3 cellular contexts compared by ENCODE assay signal in the genomic region with DNA sequence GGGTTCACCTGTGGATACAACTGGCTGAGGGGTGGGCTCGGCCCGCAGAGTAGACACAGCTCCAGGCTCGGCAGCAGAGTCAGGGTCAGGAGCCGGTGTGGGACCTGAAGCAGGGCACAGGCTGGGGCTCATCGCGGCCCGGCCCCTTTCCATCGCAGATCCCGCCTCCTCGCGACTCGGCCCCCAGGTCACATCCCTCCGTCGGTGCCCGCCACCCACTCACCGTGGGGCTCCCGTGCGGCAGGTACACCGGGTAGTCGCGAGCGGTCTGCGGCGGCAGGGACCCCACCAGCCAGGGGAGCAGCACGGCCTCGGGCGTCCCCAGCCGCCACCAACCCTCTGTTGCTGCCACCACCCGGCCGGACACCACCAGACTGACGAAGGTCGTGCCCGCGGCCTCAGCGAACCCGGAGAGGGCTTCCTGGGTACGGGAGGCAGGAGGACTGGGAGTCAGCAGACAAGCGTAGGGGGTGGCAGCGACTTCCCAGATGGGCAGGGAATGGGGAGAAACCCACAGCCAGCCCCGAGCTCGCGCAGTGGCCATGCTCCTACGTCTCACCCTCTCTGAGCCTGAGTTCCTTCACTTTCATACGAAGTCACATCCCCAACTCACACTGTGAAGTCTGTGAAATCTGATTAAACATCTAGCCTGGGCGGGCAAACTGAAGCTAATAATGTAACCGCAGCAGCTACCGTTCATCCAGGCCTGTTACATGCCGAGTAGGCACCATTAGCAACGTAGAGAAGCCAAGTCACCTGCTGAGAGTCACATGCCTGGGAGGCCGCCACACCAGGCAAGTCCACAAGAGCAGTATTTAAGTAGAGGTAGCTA.
TF ChIP-seq lines count a peak whose summit lies in the region.

No MANE protein-coding gene starts in this region.

TF ChIP-seq in A549, 52 proteins besides CTCF, POLR2A, EP300 and RAD21:
- TF ChIP-seq, protein P1, sequence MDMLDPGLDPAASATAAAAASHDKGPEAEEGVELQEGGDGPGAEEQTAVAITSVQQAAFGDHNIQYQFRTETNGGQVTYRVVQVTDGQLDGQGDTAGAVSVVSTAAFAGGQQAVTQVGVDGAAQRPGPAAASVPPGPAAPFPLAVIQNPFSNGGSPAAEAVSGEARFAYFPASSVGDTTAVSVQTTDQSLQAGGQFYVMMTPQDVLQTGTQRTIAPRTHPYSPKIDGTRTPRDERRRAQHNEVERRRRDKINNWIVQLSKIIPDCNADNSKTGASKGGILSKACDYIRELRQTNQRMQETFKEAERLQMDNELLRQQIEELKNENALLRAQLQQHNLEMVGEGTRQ (IDR thresholded peaks at IDR 0.05), result 0 out of 2 replicates have a peak, but pooled peaks have one; percentile 15
- no peak for TF ChIP-seq TFCP2L1 (CRISPR knock-in tag; IDR thresholded peaks at IDR 0.05)
- TF ChIP-seq, protein P2, sequence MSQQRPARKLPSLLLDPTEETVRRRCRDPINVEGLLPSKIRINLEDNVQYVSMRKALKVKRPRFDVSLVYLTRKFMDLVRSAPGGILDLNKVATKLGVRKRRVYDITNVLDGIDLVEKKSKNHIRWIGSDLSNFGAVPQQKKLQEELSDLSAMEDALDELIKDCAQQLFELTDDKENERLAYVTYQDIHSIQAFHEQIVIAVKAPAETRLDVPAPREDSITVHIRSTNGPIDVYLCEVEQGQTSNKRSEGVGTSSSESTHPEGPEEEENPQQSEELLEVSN (IDR thresholded peaks at IDR 0.05; ENCODE audit: borderline replicate concordance, low read depth), result 0 out of 2 replicates have a peak, but pooled peaks have one; percentile 49
- no peak for TF ChIP-seq ZC3H11A (IDR thresholded peaks at IDR 0.05)
- TF ChIP-seq MAFK (IDR thresholded peaks at IDR 0.05; ENCODE audit: partially characterized antibody), result peak; percentile 4
- no peak for TF ChIP-seq HOXB13 (CRISPR knock-in tag; IDR thresholded peaks at IDR 0.05; ENCODE audit: low read depth)
- TF ChIP-seq SMC3 (IDR thresholded peaks at IDR 0.05), result peak; percentile 21; the same call in 2 of the 3 replicates
- TF ChIP-seq HDAC2 (IDR thresholded peaks at IDR 0.05), result no peak

TF ChIP-seq in HEK293, 187 proteins besides CTCF, POLR2A, EP300 and RAD21:
- TF ChIP-seq, protein P3, sequence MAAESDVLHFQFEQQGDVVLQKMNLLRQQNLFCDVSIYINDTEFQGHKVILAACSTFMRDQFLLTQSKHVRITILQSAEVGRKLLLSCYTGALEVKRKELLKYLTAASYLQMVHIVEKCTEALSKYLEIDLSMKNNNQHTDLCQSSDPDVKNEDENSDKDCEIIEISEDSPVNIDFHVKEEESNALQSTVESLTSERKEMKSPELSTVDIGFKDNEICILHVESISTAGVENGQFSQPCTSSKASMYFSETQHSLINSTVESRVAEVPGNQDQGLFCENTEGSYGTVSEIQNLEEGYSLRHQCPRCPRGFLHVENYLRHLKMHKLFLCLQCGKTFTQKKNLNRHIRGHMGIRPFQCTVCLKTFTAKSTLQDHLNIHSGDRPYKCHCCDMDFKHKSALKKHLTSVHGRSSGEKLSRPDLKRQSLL (tag by site-specific recombination; IDR thresholded peaks at IDR 0.05), result no peak
- TF ChIP-seq TRIM28 (IDR thresholded peaks at IDR 0.05; ENCODE audit: borderline replicate concordance, low read length) (no peak), MEIS1 (CRISPR knock-in tag; IDR thresholded peaks at IDR 0.05; ENCODE audit: borderline replicate concordance) (no peak), TCF7L2 (IDR thresholded peaks at IDR 0.05; ENCODE audit: borderline replicate concordance, low read depth, low read length) (no peak), EGR2 (tag by site-specific recombination; IDR thresholded peaks at IDR 0.05; ENCODE audit: low read depth) (no peak), ZNF768 (tag by site-specific recombination; IDR thresholded peaks at IDR 0.05) (no peak), OSR2 (tag by site-specific recombination; IDR thresholded peaks at IDR 0.05) (peak; percentile 43; the same call in 1 of the 2 replicates), ZNF223 (tag by site-specific recombination; IDR thresholded peaks at IDR 0.05) (no peak), ZNF837 (tag by site-specific recombination; IDR thresholded peaks at IDR 0.05) (no peak), IKZF3 (tag by site-specific recombination; IDR thresholded peaks at IDR 0.05) (no peak), ZIC2 (tag by site-specific recombination; IDR thresholded peaks at IDR 0.05) (peak; percentile 83), GLIS1 (tag by site-specific recombination; IDR thresholded peaks at IDR 0.05) (peak; percentile 10; the same call in 1 of the 2 replicates), ZNF555 (tag by site-specific recombination; conservative IDR thresholded peaks at IDR 0.05) (no peak), ZNF112 (tag by site-specific recombination; IDR thresholded peaks at IDR 0.05) (no peak)

TF ChIP-seq in HepG2, 621 proteins besides CTCF, POLR2A, EP300 and RAD21 (continues in another document):
- TF ChIP-seq NFRKB (IDR thresholded peaks at IDR 0.05), result no peak
- no peak for TF ChIP-seq NCOA1 (CRISPR knock-in tag; IDR thresholded peaks at IDR 0.05)
- TF ChIP-seq, protein P4, sequence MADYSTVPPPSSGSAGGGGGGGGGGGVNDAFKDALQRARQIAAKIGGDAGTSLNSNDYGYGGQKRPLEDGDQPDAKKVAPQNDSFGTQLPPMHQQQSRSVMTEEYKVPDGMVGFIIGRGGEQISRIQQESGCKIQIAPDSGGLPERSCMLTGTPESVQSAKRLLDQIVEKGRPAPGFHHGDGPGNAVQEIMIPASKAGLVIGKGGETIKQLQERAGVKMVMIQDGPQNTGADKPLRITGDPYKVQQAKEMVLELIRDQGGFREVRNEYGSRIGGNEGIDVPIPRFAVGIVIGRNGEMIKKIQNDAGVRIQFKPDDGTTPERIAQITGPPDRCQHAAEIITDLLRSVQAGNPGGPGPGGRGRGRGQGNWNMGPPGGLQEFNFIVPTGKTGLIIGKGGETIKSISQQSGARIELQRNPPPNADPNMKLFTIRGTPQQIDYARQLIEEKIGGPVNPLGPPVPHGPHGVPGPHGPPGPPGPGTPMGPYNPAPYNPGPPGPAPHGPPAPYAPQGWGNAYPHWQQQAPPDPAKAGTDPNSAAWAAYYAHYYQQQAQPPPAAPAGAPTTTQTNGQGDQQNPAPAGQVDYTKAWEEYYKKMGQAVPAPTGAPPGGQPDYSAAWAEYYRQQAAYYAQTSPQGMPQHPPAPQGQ (CRISPR knock-in tag; IDR thresholded peaks at IDR 0.05; ENCODE audit: borderline replicate concordance), result no peak
- 0 out of 2 replicates have a peak, but pooled peaks have one; percentile 66 for TF ChIP-seq GLI4 (CRISPR knock-in tag; IDR thresholded peaks at IDR 0.05; ENCODE audit: borderline replicate concordance)
- TF ChIP-seq ZNF326 (CRISPR knock-in tag; IDR thresholded peaks at IDR 0.05; ENCODE audit: borderline replicate concordance), result no peak
- TF ChIP-seq ZNF382 (CRISPR knock-in tag; IDR thresholded peaks at IDR 0.05; ENCODE audit: borderline replicate concordance), result no peak
- TF ChIP-seq, protein P5, sequence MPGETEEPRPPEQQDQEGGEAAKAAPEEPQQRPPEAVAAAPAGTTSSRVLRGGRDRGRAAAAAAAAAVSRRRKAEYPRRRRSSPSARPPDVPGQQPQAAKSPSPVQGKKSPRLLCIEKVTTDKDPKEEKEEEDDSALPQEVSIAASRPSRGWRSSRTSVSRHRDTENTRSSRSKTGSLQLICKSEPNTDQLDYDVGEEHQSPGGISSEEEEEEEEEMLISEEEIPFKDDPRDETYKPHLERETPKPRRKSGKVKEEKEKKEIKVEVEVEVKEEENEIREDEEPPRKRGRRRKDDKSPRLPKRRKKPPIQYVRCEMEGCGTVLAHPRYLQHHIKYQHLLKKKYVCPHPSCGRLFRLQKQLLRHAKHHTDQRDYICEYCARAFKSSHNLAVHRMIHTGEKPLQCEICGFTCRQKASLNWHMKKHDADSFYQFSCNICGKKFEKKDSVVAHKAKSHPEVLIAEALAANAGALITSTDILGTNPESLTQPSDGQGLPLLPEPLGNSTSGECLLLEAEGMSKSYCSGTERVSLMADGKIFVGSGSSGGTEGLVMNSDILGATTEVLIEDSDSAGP (CRISPR knock-in tag; IDR thresholded peaks at IDR 0.05; ENCODE audit: borderline replicate concordance), result peak; percentile 69; the same call in 1 of the 2 replicates
- TF ChIP-seq ASH2L (IDR thresholded peaks at IDR 0.05; ENCODE audit: insufficient read length, low read depth, low read length), result peak; percentile 19
- no peak for TF ChIP-seq CREB1 (IDR thresholded peaks at IDR 0.05)
- no peak for TF ChIP-seq CREB1 (CRISPR knock-in tag; IDR thresholded peaks at IDR 0.05)
- TF ChIP-seq, protein P6, sequence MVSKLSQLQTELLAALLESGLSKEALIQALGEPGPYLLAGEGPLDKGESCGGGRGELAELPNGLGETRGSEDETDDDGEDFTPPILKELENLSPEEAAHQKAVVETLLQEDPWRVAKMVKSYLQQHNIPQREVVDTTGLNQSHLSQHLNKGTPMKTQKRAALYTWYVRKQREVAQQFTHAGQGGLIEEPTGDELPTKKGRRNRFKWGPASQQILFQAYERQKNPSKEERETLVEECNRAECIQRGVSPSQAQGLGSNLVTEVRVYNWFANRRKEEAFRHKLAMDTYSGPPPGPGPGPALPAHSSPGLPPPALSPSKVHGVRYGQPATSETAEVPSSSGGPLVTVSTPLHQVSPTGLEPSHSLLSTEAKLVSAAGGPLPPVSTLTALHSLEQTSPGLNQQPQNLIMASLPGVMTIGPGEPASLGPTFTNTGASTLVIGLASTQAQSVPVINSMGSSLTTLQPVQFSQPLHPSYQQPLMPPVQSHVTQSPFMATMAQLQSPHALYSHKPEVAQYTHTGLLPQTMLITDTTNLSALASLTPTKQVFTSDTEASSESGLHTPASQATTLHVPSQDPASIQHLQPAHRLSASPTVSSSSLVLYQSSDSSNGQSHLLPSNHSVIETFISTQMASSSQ (IDR thresholded peaks at IDR 0.05; ENCODE audit: low read depth), result no peak
- TF ChIP-seq, protein P6 (CRISPR knock-in tag; IDR thresholded peaks at IDR 0.05; ENCODE audit: borderline replicate concordance), result no peak
- TF ChIP-seq FOXP1 (IDR thresholded peaks at IDR 0.05), result no peak
- TF ChIP-seq FOXP1 (CRISPR knock-in tag; IDR thresholded peaks at IDR 0.05), result no peak
- TF ChIP-seq, protein P7, sequence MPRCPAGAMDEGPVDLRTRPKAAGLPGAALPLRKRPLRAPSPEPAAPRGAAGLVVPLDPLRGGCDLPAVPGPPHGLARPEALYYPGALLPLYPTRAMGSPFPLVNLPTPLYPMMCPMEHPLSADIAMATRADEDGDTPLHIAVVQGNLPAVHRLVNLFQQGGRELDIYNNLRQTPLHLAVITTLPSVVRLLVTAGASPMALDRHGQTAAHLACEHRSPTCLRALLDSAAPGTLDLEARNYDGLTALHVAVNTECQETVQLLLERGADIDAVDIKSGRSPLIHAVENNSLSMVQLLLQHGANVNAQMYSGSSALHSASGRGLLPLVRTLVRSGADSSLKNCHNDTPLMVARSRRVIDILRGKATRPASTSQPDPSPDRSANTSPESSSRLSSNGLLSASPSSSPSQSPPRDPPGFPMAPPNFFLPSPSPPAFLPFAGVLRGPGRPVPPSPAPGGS (CRISPR knock-in tag; IDR thresholded peaks at IDR 0.05), result peak; percentile 61; the same call in 1 of the 2 replicates
- TF ChIP-seq ZBTB7B (CRISPR knock-in tag; IDR thresholded peaks at IDR 0.05), result 0 out of 2 replicates have a peak, but pooled peaks have one; percentile 36
- TF ChIP-seq TBX2 (CRISPR knock-in tag; IDR thresholded peaks at IDR 0.05; ENCODE audit: borderline replicate concordance), result peak; percentile 53
- TF ChIP-seq RNF2 (conservative IDR thresholded peaks at IDR 0.05; ENCODE audit: low read depth), result peak; percentile 66; the same call in 1 of the 2 replicates
- TF ChIP-seq ZNF607 (CRISPR knock-in tag; IDR thresholded peaks at IDR 0.05; ENCODE audit: borderline replicate concordance), result peak; percentile 57; the same call in 1 of the 2 replicates
- no peak for TF ChIP-seq RELA (CRISPR knock-in tag; IDR thresholded peaks at IDR 0.05)
- 0 out of 2 replicates have a peak, but pooled peaks have one; percentile 51 for TF ChIP-seq KAT7 (CRISPR knock-in tag; IDR thresholded peaks at IDR 0.05; ENCODE audit: borderline replicate concordance)
- no peak for TF ChIP-seq ZNF441 (CRISPR knock-in tag; IDR thresholded peaks at IDR 0.05; ENCODE audit: borderline replicate concordance)
- TF ChIP-seq, protein P8, sequence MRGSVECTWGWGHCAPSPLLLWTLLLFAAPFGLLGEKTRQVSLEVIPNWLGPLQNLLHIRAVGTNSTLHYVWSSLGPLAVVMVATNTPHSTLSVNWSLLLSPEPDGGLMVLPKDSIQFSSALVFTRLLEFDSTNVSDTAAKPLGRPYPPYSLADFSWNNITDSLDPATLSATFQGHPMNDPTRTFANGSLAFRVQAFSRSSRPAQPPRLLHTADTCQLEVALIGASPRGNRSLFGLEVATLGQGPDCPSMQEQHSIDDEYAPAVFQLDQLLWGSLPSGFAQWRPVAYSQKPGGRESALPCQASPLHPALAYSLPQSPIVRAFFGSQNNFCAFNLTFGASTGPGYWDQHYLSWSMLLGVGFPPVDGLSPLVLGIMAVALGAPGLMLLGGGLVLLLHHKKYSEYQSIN (CRISPR knock-in tag; IDR thresholded peaks at IDR 0.05; ENCODE audit: borderline replicate concordance), result no peak
- TF ChIP-seq, protein P9, sequence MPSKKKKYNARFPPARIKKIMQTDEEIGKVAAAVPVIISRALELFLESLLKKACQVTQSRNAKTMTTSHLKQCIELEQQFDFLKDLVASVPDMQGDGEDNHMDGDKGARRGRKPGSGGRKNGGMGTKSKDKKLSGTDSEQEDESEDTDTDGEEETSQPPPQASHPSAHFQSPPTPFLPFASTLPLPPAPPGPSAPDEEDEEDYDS (CRISPR knock-in tag; IDR thresholded peaks at IDR 0.05), result 0 out of 2 replicates have a peak, but pooled peaks have one; percentile 10
- TF ChIP-seq GFI1 (CRISPR knock-in tag; IDR thresholded peaks at IDR 0.05; ENCODE audit: borderline replicate concordance), result no peak
- no peak for TF ChIP-seq ARNT (IDR thresholded peaks at IDR 0.05)
- TF ChIP-seq ZNF766 (CRISPR knock-in tag; IDR thresholded peaks at IDR 0.05; ENCODE audit: borderline replicate concordance), result no peak
- no peak for TF ChIP-seq ZNF484 (CRISPR knock-in tag; IDR thresholded peaks at IDR 0.05; ENCODE audit: borderline replicate concordance, low read depth)
- no peak for TF ChIP-seq ZNF746 (CRISPR knock-in tag; IDR thresholded peaks at IDR 0.05)
- peak; percentile 46; the same call in 1 of the 2 replicates for TF ChIP-seq PITX1 (CRISPR knock-in tag; IDR thresholded peaks at IDR 0.05)
- TF ChIP-seq ZFP1 (CRISPR knock-in tag; IDR thresholded peaks at IDR 0.05), result no peak
